14 cellular contexts compared by ENCODE assay signal in genomic region chr9:137828527-137829259, GRCh38. TPM values are rescaled to one million over a fixed set of nuclear protein-coding genes. Genes with fewer than 3 reads are reported as not detected.
DNase-seq lines count a peak whose midpoint lies in the region; ATAC-seq and TF ChIP-seq lines count a peak whose summit lies in the region.
"Had no signal": no experiment of that assay in that cellular context is flagged by ENCODE, and none has a peak within 500 bp of the region (broad histone marks: within the 10 kb centered on the region; RNA-seq: fewer than 3 reads in every experiment).

No MANE protein-coding gene starts in this region.

- H3K27ac ChIP-seq in angular gyrus (ENCODE audit: low read depth, low read length) (peak overlapping the region; percentile 83), prostate gland (no peak overlapping the region)
- H3K27ac ChIP-seq: 22Rv1, ovary, upper lobe of right lung had no signal

- WGBS in prostate gland = 79% methylated on average over 20 of the region's 21 CpGs

- TF ChIP-seq POLR2A in prostate gland (IDR thresholded peaks at IDR 0.05) = no peak

- no peaks in the 10 kb centered on the region for H3K9me3 ChIP-seq in prostate gland
- H3K9me3 ChIP-seq: upper lobe of right lung had no signal

- DNase-seq in DMS 273 (lab: John Stamatoyannopoulos, UW; ENCODE audit: unreplicated experiment) (peak; percentile 41), DMS 273 treated with DMSO at 0.1 percent for 48 hours (lab: John Stamatoyannopoulos, UW) (no peak), HuH-7.5 (ENCODE audit: low spot score) (peak; percentile 60), left lobe of liver (ENCODE audit: low spot score) (no peak), prostate gland (ENCODE audit: low spot score) (no peak)
- DNase-seq: activated T-cell treated with anti-CD3 and anti-CD28 coated beads for 4 hours; effector CD4-positive, alpha-beta T cell; NCI-H146; ovary; upper lobe of right lung had no signal

- ATAC-seq in left lobe of liver (peak; percentile 41), HG03457 (IDR thresholded peaks at IDR 0.05; ENCODE audit: unreplicated experiment) (no peak), HG03280 (IDR thresholded peaks at IDR 0.05; ENCODE audit: unreplicated experiment) (no peak)
- ATAC-seq: upper lobe of right lung had no signal

- H3K4me1 ChIP-seq in prostate gland (replicated peaks) = no peaks in the 10 kb centered on the region
- H3K4me1 ChIP-seq: upper lobe of right lung had no signal

- intact Hi-C loops in prostate gland (cut with DNase I) = no loop called here

- H3K4me3 ChIP-seq in prostate gland = no peak overlapping the region
- H3K4me3 ChIP-seq: ovary, upper lobe of right lung had no signal

- H3K36me3 ChIP-seq in prostate gland = peaks cover 5% of the 10 kb centered on the region in 2 donors
- H3K36me3 ChIP-seq: ovary had no signal

- TF ChIP-seq CTCF in prostate gland (IDR thresholded peaks at IDR 0.05) = no peak

- no peaks in the 10 kb centered on the region for H3K27me3 ChIP-seq in prostate gland (replicated peaks; ENCODE audit: insufficient read depth)
- H3K27me3 ChIP-seq: ovary, upper lobe of right lung had no signal

RNA-seq across cellular contexts. Expression of gene CACNA1B, which starts 48.9 kb away (rescaled TPM):
- total RNA-seq in left lobe of liver = not detected
- total RNA-seq in prostate gland = 1 to 10 TPM in 1 of 2 donors, under 1 TPM in 1; 0.36 to 6.0 TPM

Comparison
In these comparisons a context has a peak if more than half of its experiments do, and no peak if none do; other contexts are left out.
1. DNase-seq: peak in DMS 273 (single experiment) and HuH-7.5 (single experiment); none in DMS 273 treated with DMSO at 0.1 percent for 48 hours (single experiment), left lobe of liver (single experiment) and prostate gland (single experiment).